In the genomic region with DNA sequence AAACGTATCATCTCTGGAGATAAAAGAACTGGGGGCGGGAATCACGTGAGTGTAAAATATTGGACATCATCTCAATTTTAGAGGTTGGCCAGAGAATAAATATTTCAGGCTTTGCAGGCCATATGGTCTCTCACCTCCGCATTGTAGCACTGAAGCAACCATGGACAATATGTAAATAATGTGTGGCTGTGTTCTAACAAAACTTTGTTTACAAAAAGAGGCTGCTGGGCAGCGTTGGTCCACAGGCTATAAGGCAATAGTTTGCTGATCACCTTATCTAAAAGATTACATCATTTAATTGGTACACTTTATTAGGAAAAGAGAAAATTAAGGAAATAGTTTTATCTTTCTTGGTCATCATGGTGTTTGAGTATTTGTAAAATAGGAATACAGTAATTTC, we compare ENCODE assay signal across 28 cellular contexts. TPM values are rescaled to one million over a fixed set of nuclear protein-coding genes. Genes with fewer than 3 reads are reported as not detected.
"Had no signal": no experiment of that assay in that cellular context is flagged by ENCODE, and none has a peak within 500 bp of the region (broad histone marks: within the 10 kb centered on the region; RNA-seq: fewer than 3 reads in every experiment).

No MANE protein-coding gene starts in this region.

- H3K4me1 Mint-ChIP-seq: activated CD4-positive, alpha-beta memory T cell treated with anti-CD3 and anti-CD28 coated beads, Interleukin-2, amount 10 ng/mL, durations not matched to agents 7 days and 5 days; activated CD4-positive, alpha-beta T cell treated with anti-CD3 and anti-CD28 coated beads, Interleukin-2, amount 10 ng/mL, durations not matched to agents 7 days and 5 days; endodermal cell had no signal

- H3K9me3 ChIP-seq: breast epithelium had no signal

- H3K27ac Mint-ChIP-seq: activated CD4-positive, alpha-beta memory T cell treated with anti-CD3 and anti-CD28 coated beads, Interleukin-2, amount 10 ng/mL, durations not matched to agents 7 days and 5 days; activated CD4-positive, alpha-beta T cell treated with anti-CD3 and anti-CD28 coated beads, Interleukin-2, amount 10 ng/mL, durations not matched to agents 7 days and 5 days; activated naive CD8-positive, alpha-beta T cell; activated T-cell treated with anti-CD3 and anti-CD28 coated beads, Interleukin-2, amount 50 U/mL, for 24 hours; activated T-cell treated with anti-CD3 and anti-CD28 coated beads, Interleukin-2, amount 50 U/mL, for 72 hours; dendritic cell treated with granulocyte-macrophage colony-stimulating factor and Interleukin-4, amounts not matched to agents 40 ng/mL and 50 ng/mL, for 4 days; endodermal cell had no signal

- H3K4me3 Mint-ChIP-seq: activated CD4-positive, alpha-beta memory T cell treated with anti-CD3 and anti-CD28 coated beads, Interleukin-2, amount 10 ng/mL, durations not matched to agents 7 days and 5 days; activated CD4-positive, alpha-beta T cell treated with anti-CD3 and anti-CD28 coated beads, Interleukin-2, amount 10 ng/mL, durations not matched to agents 7 days and 5 days; activated naive CD8-positive, alpha-beta T cell; activated T-cell treated with anti-CD3 and anti-CD28 coated beads, Interleukin-2, amount 50 U/mL, for 24 hours; activated T-cell treated with anti-CD3 and anti-CD28 coated beads, Interleukin-2, amount 50 U/mL, for 72 hours; brain; dendritic cell treated with granulocyte-macrophage colony-stimulating factor and Interleukin-4, amounts not matched to agents 40 ng/mL and 50 ng/mL, for 4 days; endodermal cell; WTC11 had no signal

- ATAC-seq: activated T-cell treated with anti-CD3 and anti-CD28 coated beads, Interleukin-2, amount 50 U/mL, for 72 hours; esophagus mucosa; WTC11 had no signal

- H3K4me3 ChIP-seq: breast epithelium, cardiac muscle cell, coronary artery, dorsolateral prefrontal cortex had no signal

- H3K9me3 Mint-ChIP-seq: activated CD4-positive, alpha-beta memory T cell treated with anti-CD3 and anti-CD28 coated beads, Interleukin-2, amount 10 ng/mL, durations not matched to agents 7 days and 5 days; activated CD4-positive, alpha-beta T cell treated with anti-CD3 and anti-CD28 coated beads, Interleukin-2, amount 10 ng/mL, durations not matched to agents 7 days and 5 days; activated T-cell treated with anti-CD3 and anti-CD28 coated beads, Interleukin-2, amount 50 U/mL, for 24 hours; activated T-cell treated with anti-CD3 and anti-CD28 coated beads, Interleukin-2, amount 50 U/mL, for 72 hours; dendritic cell treated with granulocyte-macrophage colony-stimulating factor and Interleukin-4, amounts not matched to agents 40 ng/mL and 50 ng/mL, for 4 days; endodermal cell; WTC11 had no signal

- H3K27me3 Mint-ChIP-seq: activated CD4-positive, alpha-beta T cell treated with anti-CD3 and anti-CD28 coated beads, Interleukin-2, amount 10 ng/mL, durations not matched to agents 7 days and 5 days had no signal

- H3K36me3 ChIP-seq: breast epithelium had no signal

- DNase-seq: activated CD4-positive, alpha-beta memory T cell treated with anti-CD3 and anti-CD28 coated beads, Interleukin-2, amount 10 ng/mL, durations not matched to agents 7 days and 5 days; activated CD4-positive, alpha-beta T cell treated with anti-CD3 and anti-CD28 coated beads for 1 hour; activated CD4-positive, alpha-beta T cell treated with anti-CD3 and anti-CD28 coated beads for 4 hours; activated CD4-positive, alpha-beta T cell treated with anti-CD3 and anti-CD28 coated beads, Interleukin-2, amount 10 ng/mL, durations not matched to agents 7 days and 5 days; activated CD4-positive, alpha-beta T cell treated with anti-CD3 and anti-CD28 coated beads, Interleukin-2, amount 50 U/mL, for 4 hours; activated CD8-positive, alpha-beta memory T cell treated with anti-CD3 and anti-CD28 coated beads, Interleukin-2, amount 50 U/mL, for 48 hours; activated gamma-delta T cell; activated naive CD4-positive, alpha-beta T cell treated with anti-CD3 and anti-CD28 coated beads, Interleukin-2, amount 50 U/mL, for 16 hours; activated naive CD4-positive, alpha-beta T cell treated with Interleukin-2 at 50 U/mL for 16 hours; activated T-cell treated with anti-CD3 and anti-CD28 coated beads for 4 hours; activated T-cell treated with anti-CD3 and anti-CD28 coated beads, Interleukin-2, amount 50 U/mL, for 24 hours; activated T-cell treated with anti-CD3 and anti-CD28 coated beads, Interleukin-2, amount 50 U/mL, for 72 hours; amniotic stem cell; aorta; central memory CD4-positive, alpha-beta T cell; dorsolateral prefrontal cortex; effector memory CD4-positive, alpha-beta T cell; endodermal cell; head of caudate nucleus; T-helper 2 cell had no signal

- H3K27me3 ChIP-seq: breast epithelium, cardiac muscle cell, dorsolateral prefrontal cortex had no signal

- H3K27ac ChIP-seq: breast epithelium, cardiac muscle cell had no signal

RNA-seq across cellular contexts. Expression of gene SHC4, which starts 22.5 kb away (rescaled TPM):
- total RNA-seq: esophagus mucosa had no signal
